8 cellular contexts compared by ENCODE assay signal in the genomic region with DNA sequence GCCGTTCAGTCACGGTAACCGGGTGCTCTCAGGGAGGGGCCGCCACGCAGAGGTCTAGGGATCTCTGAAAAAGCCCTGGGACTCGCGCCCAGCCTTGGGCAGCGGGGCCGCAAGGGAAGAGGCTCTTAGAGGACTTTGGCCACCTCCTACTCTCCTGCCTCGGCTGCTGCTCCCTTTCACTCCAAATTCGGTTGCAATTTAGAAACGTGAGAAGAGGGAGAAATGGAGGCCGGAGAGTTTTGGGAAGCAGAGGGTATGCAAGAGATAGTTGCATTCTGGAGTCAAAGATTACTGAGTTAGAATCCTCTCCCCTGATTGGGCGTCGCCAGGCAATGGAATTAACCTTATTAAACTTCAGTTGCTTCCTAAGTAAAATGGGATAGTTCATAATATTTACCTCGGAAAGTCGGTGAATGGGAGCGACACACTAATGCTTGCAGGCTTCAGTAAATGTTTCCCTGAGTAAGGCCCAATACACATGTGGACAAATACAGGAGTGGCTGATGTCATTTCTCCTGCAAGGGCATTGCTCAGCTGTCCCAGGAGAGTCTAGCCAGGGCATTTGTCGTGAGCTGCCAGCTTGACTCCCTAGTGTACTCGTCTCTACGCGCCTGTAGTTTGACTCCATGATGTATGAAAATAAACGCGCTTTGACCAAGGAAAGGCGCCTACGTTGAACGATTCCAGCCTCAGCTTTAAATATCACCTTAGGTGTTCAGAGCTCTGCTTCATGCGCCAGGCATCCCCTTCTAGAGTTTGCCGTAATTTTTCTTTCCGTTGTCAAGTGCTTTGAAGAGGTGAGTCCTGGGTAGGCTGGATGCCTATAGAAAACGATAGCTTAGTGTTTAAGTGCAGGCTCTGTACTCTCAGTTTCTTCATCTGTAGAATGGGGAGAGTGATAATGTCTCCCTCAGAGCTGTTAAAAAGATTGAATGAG. TPM values are rescaled to one million over a fixed set of nuclear protein-coding genes. Genes with fewer than 3 reads are reported as not detected.
A peak's percentile ranks its signal among the peaks of the same experiment; 100 is the strongest.
DNase-seq lines count a peak whose midpoint lies in the region; ATAC-seq and TF ChIP-seq lines count a peak whose summit lies in the region.

No MANE protein-coding gene starts in this region.

- peak overlapping the region; percentile 80 for H3K27ac ChIP-seq in CD4-positive, alpha-beta T cell (ENCODE audit: low read depth, low read length)

- CTCF ChIA-PET in CD4-positive, alpha-beta T cell (lab: Charles Lee) = interaction anchor here (1.0 kb wide), 1 partner anchor 250 kb away, joined by 3 read pairs; no protein-coding TSS in a partner anchor

- POLR2A ChIA-PET in CD4-positive, alpha-beta T cell (lab: Charles Lee) = interaction anchor here (0.6 to 1.4 kb wide), 16 partner anchors 9 to 734 kb away, joined by 3 to 11 read pairs (median 4); a partner anchor contains a TSS

- peak overlapping the region; percentile 92 for H3K4me3 Mint-ChIP-seq in CD4-positive, alpha-beta T cell

- H3K36me3 Mint-ChIP-seq in CD4-positive, alpha-beta T cell (ENCODE audit: low read depth) = peaks cover 68% of the 10 kb centered on the region

- no peaks in the 10 kb centered on the region for H3K27me3 ChIP-seq in CD4-positive, alpha-beta T cell (ENCODE audit: control insufficient read depth, insufficient read depth, low read length)

- peak overlapping the region; percentile 83 for H3K27ac Mint-ChIP-seq in CD4-positive, alpha-beta T cell

- no peaks in the 10 kb centered on the region for H3K27me3 Mint-ChIP-seq in CD4-positive, alpha-beta T cell

- TF ChIP-seq CTCF in CD4-positive, alpha-beta T cell (IDR thresholded peaks at IDR 0.05) = no peak

- no peak for DNase-seq in CD4-positive, alpha-beta T cell
- DNase-seq in NCI-H2227 treated with DMSO at 0.1 percent for 48 hours (lab: John Stamatoyannopoulos, UW) (peak; percentile 6), amniotic epithelial cell (ENCODE audit: low read depth) (peak; percentile 32), hepatic stellate cell (ENCODE audit: low spot score) (peak; percentile 45), sciatic nerve (ENCODE audit: low spot score) (no peak), T1000 (lab: John Stamatoyannopoulos, UW) (no peak)

- intact Hi-C loops in CD4-positive, alpha-beta T cell (cut with DNase I, micrococcal nuclease) = loop anchor here in 1 of 2 experiments (1.0 to 5.0 kb wide), 4 partner anchors 26 to 1745 kb away; a partner anchor contains a TSS
- intact Hi-C loops in sciatic nerve (cut with DNase I) = no loop called here

- no peaks in the 10 kb centered on the region for H3K9me3 ChIP-seq in CD4-positive, alpha-beta T cell (ENCODE audit: control insufficient read depth, low read length)

- ATAC-seq in CD4-positive, alpha-beta T cell (ENCODE audit: poor library complexity) = peak; percentile 36
- ATAC-seq in GM18861 (IDR thresholded peaks at IDR 0.05; ENCODE audit: unreplicated experiment) (peak; percentile 24), HG02981 (IDR thresholded peaks at IDR 0.05; ENCODE audit: unreplicated experiment) (peak; percentile 34), sciatic nerve (peak; percentile 53)

- no peaks in the 10 kb centered on the region for H3K9me3 Mint-ChIP-seq in CD4-positive, alpha-beta T cell

- H3K4me1 Mint-ChIP-seq in CD4-positive, alpha-beta T cell (ENCODE audit: low read depth) = peaks cover 70% of the 10 kb centered on the region

RNA-seq across cellular contexts. Expression of a gene that starts 0.7 kb away (rescaled TPM):
- 10 to 100 TPM; 14.6 to 14.8 TPM for total RNA-seq in CD4-positive, alpha-beta T cell
- total RNA-seq in sciatic nerve = 35.9 TPM

RNA-seq across cellular contexts. Expression of a gene that starts 0.9 kb away (rescaled TPM):
- total RNA-seq in CD4-positive, alpha-beta T cell = 10 to 100 TPM; 89.6 to 96.6 TPM
- 91.3 TPM for total RNA-seq in sciatic nerve

RNA-seq across cellular contexts. Expression of a gene that starts 26.7 kb away (rescaled TPM):
- 10 to 100 TPM; 79.2 to 83.8 TPM for total RNA-seq in CD4-positive, alpha-beta T cell
- total RNA-seq in sciatic nerve = 152 TPM

Comparison
In these comparisons a context has a peak if more than half of its experiments do, and no peak if none do; other contexts are left out.
1. DNase-seq: peak in NCI-H2227 treated with DMSO at 0.1 percent for 48 hours (single experiment), amniotic epithelial cell (single experiment) and hepatic stellate cell (single experiment); none in CD4-positive, alpha-beta T cell (0 of 10), sciatic nerve (single experiment) and T1000 (single experiment).
2. Peak in every context shown above with its lines, with median percentiles within 50 percentile points of each other: ATAC-seq.